In the genomic region with DNA sequence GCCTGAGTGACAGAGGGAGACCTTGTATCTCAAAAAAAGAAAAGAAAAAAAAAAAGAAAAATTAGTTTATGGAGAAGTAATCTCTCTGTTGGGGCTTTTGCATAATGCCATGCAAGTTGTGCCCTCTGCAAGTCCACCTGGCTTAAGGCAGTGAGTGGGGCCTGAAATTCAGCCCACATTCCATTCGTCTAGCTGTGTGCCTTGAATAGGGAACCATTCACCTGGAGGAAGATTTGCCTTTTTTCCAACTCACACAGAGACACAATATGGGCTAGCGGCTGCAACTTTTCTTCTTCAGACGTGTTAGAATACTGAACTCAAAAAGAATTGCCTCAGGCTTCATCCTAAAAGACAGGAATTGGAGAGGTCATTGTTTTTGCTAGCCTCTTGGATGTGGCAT, we compare ENCODE assay signal across 2 cellular contexts.
TF ChIP-seq lines count a peak whose summit lies in the region.

No MANE protein-coding gene starts in this region.

TF ChIP-seq in WTC11, 78 proteins besides CTCF, POLR2A, EP300 and RAD21:
- TF ChIP-seq FOXP1 (CRISPR knock-in tag; IDR thresholded peaks at IDR 0.05; ENCODE audit: borderline replicate concordance) (no peak), ETV6 (CRISPR knock-in tag; IDR thresholded peaks at IDR 0.05) (no peak)

TF ChIP-seq in H1, 55 proteins besides CTCF, POLR2A, EP300 and RAD21:
- TF ChIP-seq JUND (IDR thresholded peaks at IDR 0.05; ENCODE audit: low read length) (no peak), SIN3A (conservative IDR thresholded peaks at IDR 0.05 in 1 of 2, IDR thresholded peaks at IDR 0.05 in 1 of 2; ENCODE audit: low read depth in 1 of 2, low read length in 2 of 2) (no peak), POU5F1 (IDR thresholded peaks at IDR 0.05; ENCODE audit: low read depth, low read length) (no peak), POLR2AphosphoS5 (IDR thresholded peaks at IDR 0.05; ENCODE audit: low read depth, low read length) (no peak), NANOG (IDR thresholded peaks at IDR 0.05; ENCODE audit: insufficient read depth, low read depth, low read length, poor library complexity, severe bottlenecking) (no peak), BACH1 (IDR thresholded peaks at IDR 0.05; ENCODE audit: low read length) (no peak), SIRT6 (IDR thresholded peaks at IDR 0.05; ENCODE audit: low read length) (no peak), RFX5 (IDR thresholded peaks at IDR 0.05; ENCODE audit: borderline replicate concordance, low read depth, low read length) (no peak), GABPA (IDR thresholded peaks at IDR 0.05; ENCODE audit: borderline replicate concordance, insufficient read depth, low read length) (no peak), CBX8 (IDR thresholded peaks at IDR 0.05; ENCODE audit: borderline replicate concordance, low read depth, low read length) (no peak)
- TF ChIP-seq, protein P1, sequence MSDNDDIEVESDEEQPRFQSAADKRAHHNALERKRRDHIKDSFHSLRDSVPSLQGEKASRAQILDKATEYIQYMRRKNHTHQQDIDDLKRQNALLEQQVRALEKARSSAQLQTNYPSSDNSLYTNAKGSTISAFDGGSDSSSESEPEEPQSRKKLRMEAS (IDR thresholded peaks at IDR 0.05), result no peak
